ENCODE assay signal across 9 cellular contexts in the genomic region with DNA sequence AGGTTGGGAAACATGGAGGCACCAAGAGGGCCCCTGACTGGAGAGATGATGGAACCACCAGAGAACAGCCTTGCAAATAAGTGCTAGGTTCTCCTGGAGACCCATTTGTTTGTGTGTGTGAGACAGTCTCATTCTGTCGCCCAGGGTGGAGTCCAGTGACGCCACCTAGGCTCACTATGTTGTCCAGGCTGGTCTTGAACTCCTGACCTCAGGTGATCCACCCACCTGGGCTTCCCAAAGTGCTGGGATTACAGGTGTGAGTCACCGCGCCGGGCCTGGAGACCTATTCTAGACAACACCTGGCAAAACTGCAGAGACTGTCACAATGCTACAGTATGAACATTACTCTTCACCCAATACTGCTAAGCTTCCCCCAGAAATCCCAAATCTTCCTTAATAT. TPM values are rescaled to one million over a fixed set of nuclear protein-coding genes. Genes with fewer than 3 reads are reported as not detected.
DNase-seq lines count a peak whose midpoint lies in the region; TF ChIP-seq lines count a peak whose summit lies in the region.
"Had no signal": no experiment of that assay in that cellular context is flagged by ENCODE, and none has a peak within 500 bp of the region (broad histone marks: within the 10 kb centered on the region; RNA-seq: fewer than 3 reads in every experiment).

No MANE protein-coding gene starts in this region.

- TF ChIP-seq CTCF in Caco-2 (IDR thresholded peaks at IDR 0.05; ENCODE audit: insufficient read depth in 1 of 2, low read depth in 1 of 2, low read length in 1 of 2, severe bottlenecking in 1 of 2, unreplicated experiment in 1 of 2) (no peak), OCI-LY3 (IDR thresholded peaks at IDR 0.05; ENCODE audit: low read depth, low read length) (no peak), endodermal cell (conservative IDR thresholded peaks at IDR 0.05) (no peak), nephron progenitor cell (IDR thresholded peaks at IDR 0.05) (no peak)

- H3K36me3 Mint-ChIP-seq in Caco-2 (ENCODE audit: insufficient read depth, unreplicated experiment), result peaks cover 46% of the 10 kb centered on the region
- peaks cover 23% of the 10 kb centered on the region for H3K36me3 Mint-ChIP-seq in endodermal cell (ENCODE audit: low read depth)
- H3K36me3 Mint-ChIP-seq in nephron progenitor cell (ENCODE audit: low read depth), result peaks cover 14% of the 10 kb centered on the region

- 94 to 96% methylated on average over 5 of the region's 5 CpGs for WGBS in endodermal cell (ENCODE audit: insufficient coverage in 1 of 2, insufficient read length in 1 of 2), 2 experiments

- H3K4me1 Mint-ChIP-seq in Caco-2 (ENCODE audit: low read depth, unreplicated experiment), result no peaks in the 10 kb centered on the region
- peaks cover 5% of the 10 kb centered on the region for H3K4me1 Mint-ChIP-seq in endodermal cell
- H3K4me1 Mint-ChIP-seq in nephron progenitor cell, result peaks cover 31% of the 10 kb centered on the region

- H3K27ac ChIP-seq in OCI-LY3 (ENCODE audit: low read length) (no peak overlapping the region), endodermal cell (ENCODE audit: low read depth, low read length) (no peak overlapping the region)

- DNase-seq in Caco-2, result peak in 1 of 2 experiments; percentile 23
- DNase-seq in endodermal cell, result no peak
- no peak for DNase-seq in nephron progenitor cell
- DNase-seq in SIG-M5 (lab: John Stamatoyannopoulos, UW), result no peak
- no peak for DNase-seq in HCEC 1CT
- no peak for DNase-seq in stimulated activated CD4-positive, alpha-beta T cell treated with anti-CD3 and anti-CD28 coated beads, Interleukin-4, amount 100 ng/mL, for 1 hour
- DNase-seq in NCI-H2196 (lab: John Stamatoyannopoulos, UW; ENCODE audit: unreplicated experiment), result no peak
- DNase-seq: T1000 had no signal

- intact Hi-C loops in Caco-2 (cut with micrococcal nuclease; ENCODE audit: unreplicated experiment), result no loop called here

- H3K9me3 ChIP-seq in Caco-2 (no peaks in the 10 kb centered on the region), OCI-LY3 (ENCODE audit: insufficient read depth, low read length) (no peaks in the 10 kb centered on the region), endodermal cell (ENCODE audit: control insufficient read depth, low read length) (no peaks in the 10 kb centered on the region)

- TSS peak; percentile 64 for BruUV-seq in Caco-2 (replicated peaks; lab: Mats Ljungman, UMichigan)

- H4K20me1 ChIP-seq in OCI-LY3 (ENCODE audit: insufficient read depth, low read length), result peaks cover 13% of the 10 kb centered on the region

- peaks cover 61% of the 10 kb centered on the region for H3K79me2 ChIP-seq in OCI-LY3 (ENCODE audit: low read length)

- peak overlapping the region; percentile 88 for H3K4me3 Mint-ChIP-seq in Caco-2 (ENCODE audit: unreplicated experiment)
- peak overlapping the region; percentile 88 for H3K4me3 Mint-ChIP-seq in endodermal cell
- H3K4me3 Mint-ChIP-seq in nephron progenitor cell, result peak overlapping the region; percentile 94

- peaks cover 9% of the 10 kb centered on the region; the same call in 1 of the 2 replicates for H3K4me1 ChIP-seq in Caco-2
- H3K4me1 ChIP-seq in OCI-LY3 (ENCODE audit: low read length), result peaks cover 7% of the 10 kb centered on the region
- H3K4me1 ChIP-seq in endodermal cell (ENCODE audit: control insufficient read depth, insufficient read depth, low read length), result no peaks in the 10 kb centered on the region

- H3K27me3 Mint-ChIP-seq in Caco-2 (ENCODE audit: insufficient read depth, unreplicated experiment) (no peaks in the 10 kb centered on the region), endodermal cell (ENCODE audit: insufficient read depth) (no peaks in the 10 kb centered on the region), nephron progenitor cell (ENCODE audit: low read depth, poor library complexity) (peaks cover 3% of the 10 kb centered on the region)

- no peak overlapping the region for H2AFZ ChIP-seq in OCI-LY3 (ENCODE audit: low read depth, low read length)

- POLR2A ChIA-PET in Caco-2 (lab: Charles Lee), result no interaction called here

- H3K9me3 Mint-ChIP-seq in Caco-2 (ENCODE audit: unreplicated experiment) (no peaks in the 10 kb centered on the region), endodermal cell (no peaks in the 10 kb centered on the region), nephron progenitor cell (no peaks in the 10 kb centered on the region)

- H3K36me3 ChIP-seq in Caco-2 (ENCODE audit: control insufficient read depth, insufficient read depth, low read length) (no peaks in the 10 kb centered on the region), OCI-LY3 (replicated peaks; ENCODE audit: low read depth, low read length) (peaks cover 15% of the 10 kb centered on the region), endodermal cell (ENCODE audit: control insufficient read depth, insufficient read depth, low read length) (peaks cover 17% of the 10 kb centered on the region)

- H3K4me2 ChIP-seq in OCI-LY3 (ENCODE audit: low read length), result peak overlapping the region; percentile 99

- no peaks in the 10 kb centered on the region for H3K27me3 ChIP-seq in Caco-2 (replicated peaks; ENCODE audit: control insufficient read depth, insufficient read depth, low read length)
- H3K27me3 ChIP-seq in OCI-LY3 (ENCODE audit: low read depth, low read length), result no peaks in the 10 kb centered on the region
- H3K27me3 ChIP-seq in endodermal cell (ENCODE audit: control insufficient read depth, insufficient read depth, low read length, poor library complexity, severe bottlenecking), result no peaks in the 10 kb centered on the region

- CTCF ChIA-PET in Caco-2 (lab: Charles Lee), result no interaction called here

- peak overlapping the region; percentile 89 for H3K27ac Mint-ChIP-seq in Caco-2 (ENCODE audit: unreplicated experiment)
- peak overlapping the region; percentile 99 for H3K27ac Mint-ChIP-seq in endodermal cell
- H3K27ac Mint-ChIP-seq in nephron progenitor cell, result peak overlapping the region; percentile 93

- H3K9ac ChIP-seq in OCI-LY3 (ENCODE audit: low read length), result peak overlapping the region; percentile 95; the same call in 1 of the 2 replicates
- peak overlapping the region; percentile 92 for H3K9ac ChIP-seq in endodermal cell (ENCODE audit: extremely low read depth, low read length, poor library complexity, severe bottlenecking)

- H3K4me3 ChIP-seq in Caco-2 (ENCODE audit: low read depth, low read length), result peak overlapping the region; percentile 90
- H3K4me3 ChIP-seq in OCI-LY3 (ENCODE audit: low read length), result peak overlapping the region; percentile 100
- peak overlapping the region; percentile 99 for H3K4me3 ChIP-seq in endodermal cell (ENCODE audit: low read length)

RNA-seq across cellular contexts. Expression of a gene that starts 1.5 kb away (rescaled TPM):
- 119 and 139 TPM in 2 replicates for total RNA-seq in Caco-2 (2022)
- total RNA-seq in endodermal cell, result 100 to 1,000 TPM; 113 to 118 TPM
- 54.9 TPM for polyA plus RNA-seq in endodermal cell (2013, experiment 1 of 2)
- 52.0 TPM for polyA plus RNA-seq in endodermal cell (2013, experiment 2 of 2)

RNA-seq across cellular contexts. Expression of a gene that starts 1.6 kb away (rescaled TPM):
- total RNA-seq in Caco-2 (2022), result 4.0 and 4.1 TPM in 2 replicates
- total RNA-seq in endodermal cell, result 1 to 10 TPM; 1.3 to 1.8 TPM
- 1.8 TPM for polyA plus RNA-seq in endodermal cell (2013, experiment 1 of 2)
- 1.5 TPM for polyA plus RNA-seq in endodermal cell (2013, experiment 2 of 2)

RNA-seq across cellular contexts. Expression of a gene that starts 20.9 kb away (rescaled TPM):
- total RNA-seq in Caco-2 (2022), result not detected in 2 replicates
- total RNA-seq in endodermal cell, result 1 to 10 TPM; 3.2 to 4.3 TPM
- polyA plus RNA-seq in endodermal cell (2013, experiment 1 of 2), result 1.6 TPM
- 0.95 TPM for polyA plus RNA-seq in endodermal cell (2013, experiment 2 of 2)

RNA-seq across cellular contexts. Expression of a gene that starts 31.0 kb away (rescaled TPM):
- total RNA-seq in Caco-2 (2022) (32.4 and 37.0 TPM in 2 replicates), endodermal cell (10 to 100 TPM; 30.2 to 36.5 TPM)
- polyA plus RNA-seq in endodermal cell (2013, experiment 1 of 2), result 30.5 TPM
- polyA plus RNA-seq in endodermal cell (2013, experiment 2 of 2), result 25.5 TPM

RNA-seq across cellular contexts. Expression of a gene that starts 31.1 kb away (rescaled TPM):
- total RNA-seq in Caco-2 (2022) (49.0 and 50.5 TPM in 2 replicates), endodermal cell (10 to 100 TPM; 35.8 to 44.2 TPM)
- polyA plus RNA-seq in endodermal cell (2013, experiment 1 of 2), result 25.5 TPM
- polyA plus RNA-seq in endodermal cell (2013, experiment 2 of 2), result 22.0 TPM
